ENCODE assay signal across 16 cellular contexts in the genomic region with DNA sequence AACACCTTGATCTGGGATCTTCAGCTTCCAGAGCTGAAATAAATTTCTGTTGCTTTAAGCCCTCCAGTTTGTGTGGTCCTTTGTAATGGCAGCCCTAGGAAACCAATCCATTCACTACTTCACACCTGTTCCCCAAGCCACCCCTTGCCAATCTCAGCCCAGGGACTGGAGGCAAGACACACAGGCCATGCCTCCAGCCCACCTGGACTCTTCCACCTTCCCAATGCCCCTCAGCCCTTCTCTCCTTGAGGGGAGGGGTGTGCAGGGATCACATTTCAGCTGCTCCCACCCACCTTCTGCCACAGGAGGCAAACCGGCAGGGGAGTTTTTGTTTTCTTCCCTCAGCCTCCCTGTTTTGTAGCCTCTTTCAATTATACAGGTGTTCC. TPM values are rescaled to one million over a fixed set of nuclear protein-coding genes. Genes with fewer than 3 reads are reported as not detected.
A peak's percentile ranks its signal among the peaks of the same experiment; 100 is the strongest.
DNase-seq lines count a peak whose midpoint lies in the region; ATAC-seq and TF ChIP-seq lines count a peak whose summit lies in the region.
"Had no signal": no experiment of that assay in that cellular context is flagged by ENCODE, and none has a peak within 500 bp of the region (broad histone marks: within the 10 kb centered on the region; RNA-seq: fewer than 3 reads in every experiment).

No MANE protein-coding gene starts in this region.

- peak overlapping the region; percentile 18 for H3K27ac Mint-ChIP-seq in WTC11
- peak overlapping the region; percentile 8 to 87 (median 80) for H3K27ac Mint-ChIP-seq in immature natural killer cell

- TF ChIP-seq CTCF in WTC11 (IDR thresholded peaks at IDR 0.05) (no peak), retinal pigment epithelial cell (conservative IDR thresholded peaks at IDR 0.05; ENCODE audit: low read depth, low read length) (no peak), vagina (IDR thresholded peaks at IDR 0.05) (no peak)

- H3K36me3 ChIP-seq in vagina = no peaks in the 10 kb centered on the region
- H3K36me3 ChIP-seq: gastroesophageal sphincter had no signal

- POLR2A ChIA-PET in WTC11 (lab: Charles Lee) = interaction anchor here (1.1 to 2.9 kb wide), 2 partner anchors 16 to 24 kb away, joined by 5 to 18 read pairs; no protein-coding TSS in a partner anchor

- no peaks in the 10 kb centered on the region for H3K27me3 ChIP-seq in vagina

- H3K4me3 Mint-ChIP-seq in WTC11 = peak overlapping the region; percentile 90
- H3K4me3 Mint-ChIP-seq in immature natural killer cell = peak overlapping the region; percentile 90 to 96 (median 95)

- H3K9me3 ChIP-seq in vagina = no peaks in the 10 kb centered on the region
- H3K9me3 ChIP-seq: gastroesophageal sphincter had no signal

- H3K9me3 Mint-ChIP-seq in WTC11 = no peaks in the 10 kb centered on the region
- no peaks in the 10 kb centered on the region for H3K9me3 Mint-ChIP-seq in immature natural killer cell

- no peaks in the 10 kb centered on the region; the same call in 1 of the 2 replicates for H3K27me3 Mint-ChIP-seq in WTC11 (ENCODE audit: low read depth)
- H3K27me3 Mint-ChIP-seq in immature natural killer cell (ENCODE audit: low read depth in 3 of 3) = peaks cover 2 to 14% (median 6%) of the 10 kb centered on the region in 3 donors

- H3K36me3 Mint-ChIP-seq in WTC11 = peaks cover 17% of the 10 kb centered on the region
- H3K36me3 Mint-ChIP-seq in immature natural killer cell = peaks cover 0 to 3% (median 0%) of the 10 kb centered on the region in 3 donors

- CTCF ChIA-PET in WTC11 (lab: Charles Lee) = interaction anchor here (0.8 to 3.1 kb wide), 6 partner anchors 14 to 230 kb away, joined by 3 to 18 read pairs (median 4); no protein-coding TSS in a partner anchor

- intact Hi-C loops in vagina (cut with DNase I) = no loop called here

- H3K4me1 ChIP-seq in vagina = peaks cover 18% of the 10 kb centered on the region

- no peak for TF ChIP-seq POLR2A in vagina (IDR thresholded peaks at IDR 0.05)

- H3K4me1 Mint-ChIP-seq in WTC11 = peaks cover 48% of the 10 kb centered on the region
- H3K4me1 Mint-ChIP-seq in immature natural killer cell = peaks cover 38 to 63% of the 10 kb centered on the region in 2 donors

- DNase-seq in NCI-H82 (lab: John Stamatoyannopoulos, UW) = peak; percentile 41
- no peak for DNase-seq in NCI-H82 treated with DMSO at 0.1 percent for 48 hours (lab: John Stamatoyannopoulos, UW; ENCODE audit: unreplicated experiment)
- peak; percentile 32 for DNase-seq in WTC11 (ENCODE audit: low spot score)
- no peak for DNase-seq in immature natural killer cell
- DNase-seq in retinal pigment epithelial cell (ENCODE audit: low read depth) = no peak
- DNase-seq in ureter (ENCODE audit: low spot score) = no peak
- DNase-seq in vagina (ENCODE audit: extremely low spot score in 2 of 2) = no peak
- no peak for DNase-seq in activated CD4-positive, alpha-beta T cell treated with anti-CD3 and anti-CD28 coated beads for 4 hours
- DNase-seq: COR-L47, Karpas-422, NCI-H1694 treated with DMSO at 0.1 percent for 48 hours, nucleus accumbens, small intestine had no signal

- peak; percentile 19 for ATAC-seq in WTC11

- no peak overlapping the region for H3K27ac ChIP-seq in vagina
- H3K27ac ChIP-seq: SK-N-MC had no signal

- H3K4me3 ChIP-seq in retinal pigment epithelial cell (ENCODE audit: low read length) (peak overlapping the region; percentile 84), vagina (peak overlapping the region in 1 of 2 donors; percentile 55)

TF ChIP-seq in WTC11, 78 proteins besides CTCF, POLR2A, EP300 and RAD21:
- TF ChIP-seq GRHL2 (CRISPR knock-in tag; IDR thresholded peaks at IDR 0.05; ENCODE audit: insufficient replicate concordance, severe bottlenecking) (no peak), ZNF219 (CRISPR knock-in tag; IDR thresholded peaks at IDR 0.05; ENCODE audit: borderline replicate concordance) (no peak), SOX15 (CRISPR knock-in tag; IDR thresholded peaks at IDR 0.05) (no peak), TEAD4 (CRISPR knock-in tag; IDR thresholded peaks at IDR 0.05) (no peak), TP53 (CRISPR knock-in tag; IDR thresholded peaks at IDR 0.05) (no peak), OVOL2 (CRISPR knock-in tag; IDR thresholded peaks at IDR 0.05; ENCODE audit: borderline replicate concordance) (no peak), ZNF416 (CRISPR knock-in tag; IDR thresholded peaks at IDR 0.05) (no peak), PRRX2 (CRISPR knock-in tag; IDR thresholded peaks at IDR 0.05) (no peak), ZNF232 (CRISPR knock-in tag; IDR thresholded peaks at IDR 0.05) (no peak)
- TF ChIP-seq, protein P1, sequence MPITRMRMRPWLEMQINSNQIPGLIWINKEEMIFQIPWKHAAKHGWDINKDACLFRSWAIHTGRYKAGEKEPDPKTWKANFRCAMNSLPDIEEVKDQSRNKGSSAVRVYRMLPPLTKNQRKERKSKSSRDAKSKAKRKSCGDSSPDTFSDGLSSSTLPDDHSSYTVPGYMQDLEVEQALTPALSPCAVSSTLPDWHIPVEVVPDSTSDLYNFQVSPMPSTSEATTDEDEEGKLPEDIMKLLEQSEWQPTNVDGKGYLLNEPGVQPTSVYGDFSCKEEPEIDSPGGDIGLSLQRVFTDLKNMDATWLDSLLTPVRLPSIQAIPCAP (CRISPR knock-in tag; IDR thresholded peaks at IDR 0.05) = no peak
- TF ChIP-seq, protein P2, sequence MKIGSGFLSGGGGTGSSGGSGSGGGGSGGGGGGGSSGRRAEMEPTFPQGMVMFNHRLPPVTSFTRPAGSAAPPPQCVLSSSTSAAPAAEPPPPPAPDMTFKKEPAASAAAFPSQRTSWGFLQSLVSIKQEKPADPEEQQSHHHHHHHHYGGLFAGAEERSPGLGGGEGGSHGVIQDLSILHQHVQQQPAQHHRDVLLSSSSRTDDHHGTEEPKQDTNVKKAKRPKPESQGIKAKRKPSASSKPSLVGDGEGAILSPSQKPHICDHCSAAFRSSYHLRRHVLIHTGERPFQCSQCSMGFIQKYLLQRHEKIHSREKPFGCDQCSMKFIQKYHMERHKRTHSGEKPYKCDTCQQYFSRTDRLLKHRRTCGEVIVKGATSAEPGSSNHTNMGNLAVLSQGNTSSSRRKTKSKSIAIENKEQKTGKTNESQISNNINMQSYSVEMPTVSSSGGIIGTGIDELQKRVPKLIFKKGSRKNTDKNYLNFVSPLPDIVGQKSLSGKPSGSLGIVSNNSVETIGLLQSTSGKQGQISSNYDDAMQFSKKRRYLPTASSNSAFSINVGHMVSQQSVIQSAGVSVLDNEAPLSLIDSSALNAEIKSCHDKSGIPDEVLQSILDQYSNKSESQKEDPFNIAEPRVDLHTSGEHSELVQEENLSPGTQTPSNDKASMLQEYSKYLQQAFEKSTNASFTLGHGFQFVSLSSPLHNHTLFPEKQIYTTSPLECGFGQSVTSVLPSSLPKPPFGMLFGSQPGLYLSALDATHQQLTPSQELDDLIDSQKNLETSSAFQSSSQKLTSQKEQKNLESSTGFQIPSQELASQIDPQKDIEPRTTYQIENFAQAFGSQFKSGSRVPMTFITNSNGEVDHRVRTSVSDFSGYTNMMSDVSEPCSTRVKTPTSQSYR (CRISPR knock-in tag; IDR thresholded peaks at IDR 0.05) = no peak
- TF ChIP-seq, protein P3, sequence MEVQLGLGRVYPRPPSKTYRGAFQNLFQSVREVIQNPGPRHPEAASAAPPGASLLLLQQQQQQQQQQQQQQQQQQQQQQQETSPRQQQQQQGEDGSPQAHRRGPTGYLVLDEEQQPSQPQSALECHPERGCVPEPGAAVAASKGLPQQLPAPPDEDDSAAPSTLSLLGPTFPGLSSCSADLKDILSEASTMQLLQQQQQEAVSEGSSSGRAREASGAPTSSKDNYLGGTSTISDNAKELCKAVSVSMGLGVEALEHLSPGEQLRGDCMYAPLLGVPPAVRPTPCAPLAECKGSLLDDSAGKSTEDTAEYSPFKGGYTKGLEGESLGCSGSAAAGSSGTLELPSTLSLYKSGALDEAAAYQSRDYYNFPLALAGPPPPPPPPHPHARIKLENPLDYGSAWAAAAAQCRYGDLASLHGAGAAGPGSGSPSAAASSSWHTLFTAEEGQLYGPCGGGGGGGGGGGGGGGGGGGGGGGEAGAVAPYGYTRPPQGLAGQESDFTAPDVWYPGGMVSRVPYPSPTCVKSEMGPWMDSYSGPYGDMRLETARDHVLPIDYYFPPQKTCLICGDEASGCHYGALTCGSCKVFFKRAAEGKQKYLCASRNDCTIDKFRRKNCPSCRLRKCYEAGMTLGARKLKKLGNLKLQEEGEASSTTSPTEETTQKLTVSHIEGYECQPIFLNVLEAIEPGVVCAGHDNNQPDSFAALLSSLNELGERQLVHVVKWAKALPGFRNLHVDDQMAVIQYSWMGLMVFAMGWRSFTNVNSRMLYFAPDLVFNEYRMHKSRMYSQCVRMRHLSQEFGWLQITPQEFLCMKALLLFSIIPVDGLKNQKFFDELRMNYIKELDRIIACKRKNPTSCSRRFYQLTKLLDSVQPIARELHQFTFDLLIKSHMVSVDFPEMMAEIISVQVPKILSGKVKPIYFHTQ (CRISPR knock-in tag; IDR thresholded peaks at IDR 0.05) = no peak

RNA-seq across cellular contexts. Expression of a gene that starts 1.5 kb away (rescaled TPM):
- total RNA-seq in WTC11 (2021) (27.9 to 31.3 TPM (median 28.6 TPM) in 3 replicates), ureter (12.4 TPM), vagina (5.6 TPM)
- 10 to 100 TPM; 16.3 to 29.7 (median 26.7) TPM for polyA plus RNA-seq in immature natural killer cell

RNA-seq across cellular contexts. Expression of a gene that starts 59.5 kb away (rescaled TPM):
- 0.25 to 0.52 TPM (median 0.44 TPM) in 3 replicates for total RNA-seq in WTC11 (2021)
- polyA plus RNA-seq in immature natural killer cell = not detected
- 3.8 TPM for total RNA-seq in ureter
- total RNA-seq in vagina = 1.7 TPM
- total RNA-seq: activated CD8-positive, alpha-beta memory T cell treated with anti-CD3 and anti-CD28 coated beads for 36 hours had no signal

Comparison
In these comparisons a context has a peak if more than half of its experiments do, and no peak if none do; other contexts are left out.
1. DNase-seq: peak in NCI-H82 (single experiment) and WTC11 (single experiment); none in NCI-H82 treated with DMSO at 0.1 percent for 48 hours (single experiment), immature natural killer cell (0 of 3), retinal pigment epithelial cell (single experiment), ureter (single experiment), vagina (0 of 2) and activated CD4-positive, alpha-beta T cell treated with anti-CD3 and anti-CD28 coated beads for 4 hours (0 of 2).